In the genomic region with DNA sequence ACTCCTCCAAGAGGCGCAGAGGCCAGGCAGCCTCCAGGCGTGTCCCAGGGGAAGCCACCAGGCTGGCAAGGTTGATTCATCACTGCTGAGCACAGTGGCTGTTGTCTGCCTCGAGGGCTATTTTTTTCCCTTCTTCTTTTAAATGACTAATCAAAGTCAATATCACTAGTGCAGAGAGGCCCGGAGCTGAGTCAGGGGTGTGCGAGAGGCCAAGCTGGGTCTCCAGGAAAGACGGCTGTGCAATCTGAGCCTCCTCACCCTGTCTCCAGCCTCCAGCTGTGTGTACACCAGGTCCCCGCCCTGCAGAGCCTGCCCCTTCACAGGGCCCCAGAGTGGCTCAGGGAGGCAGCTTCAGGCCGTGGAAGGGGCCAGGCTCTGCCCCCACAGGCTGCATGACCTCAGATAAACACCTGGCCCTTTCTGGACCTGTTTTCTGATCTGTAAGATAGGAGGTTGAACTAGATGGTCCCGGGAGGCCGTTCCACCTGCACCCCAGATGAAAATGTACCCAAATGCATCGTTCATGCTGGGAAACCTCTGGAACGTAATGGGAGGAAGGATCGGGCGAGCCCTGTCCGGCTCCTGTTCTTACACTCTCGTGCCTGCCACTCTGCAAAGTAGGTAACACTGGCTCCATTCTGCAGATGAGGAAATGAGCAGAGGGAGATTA, we compare ENCODE assay signal across 8 cellular contexts. TPM values are rescaled to one million over a fixed set of nuclear protein-coding genes. Genes with fewer than 3 reads are reported as not detected.
DNase-seq lines count a peak whose midpoint lies in the region; ATAC-seq and TF ChIP-seq lines count a peak whose summit lies in the region.

No MANE protein-coding gene starts in this region.

- peaks cover 7% of the 10 kb centered on the region for H3K27me3 ChIP-seq in MM.1S (replicated peaks; ENCODE audit: insufficient read depth, low read length)

- ATAC-seq in GM21786 (IDR thresholded peaks at IDR 0.05; ENCODE audit: unreplicated experiment), result peak; percentile 34
- ATAC-seq in activated naive CD8-positive, alpha-beta T cell treated with anti-CD3 and anti-CD28 coated beads, Interleukin-2, amount 50 U/mL, for 24 hours, result peak; percentile 85
- no peak for ATAC-seq in HG03159 (IDR thresholded peaks at IDR 0.05; ENCODE audit: unreplicated experiment)
- no peak for ATAC-seq in HG03565 (IDR thresholded peaks at IDR 0.05; ENCODE audit: unreplicated experiment)

- H3K4me3 Mint-ChIP-seq in activated naive CD8-positive, alpha-beta T cell treated with anti-CD3 and anti-CD28 coated beads, Interleukin-2, amount 50 U/mL, for 24 hours, result no peak overlapping the region

- no peaks in the 10 kb centered on the region for H3K9me2 ChIP-seq in MM.1S (replicated peaks; ENCODE audit: insufficient read depth, low read length)

- no peak overlapping the region for H2AFZ ChIP-seq in MM.1S (ENCODE audit: low read length)

- H3K9ac ChIP-seq in MM.1S (ENCODE audit: low read length), result no peak overlapping the region

- no peaks in the 10 kb centered on the region for H3K4me1 ChIP-seq in MM.1S (ENCODE audit: low read length)

- no peak overlapping the region for H3K27ac ChIP-seq in MM.1S (ENCODE audit: low read length)

- H3K9me3 ChIP-seq in MM.1S (replicated peaks; ENCODE audit: insufficient read depth, low read length), result no peaks in the 10 kb centered on the region

- DNase-seq in 8988T, result peak; percentile 91
- peak; percentile 6 for DNase-seq in NCI-H524 treated with DMSO at 0.1 percent for 48 hours (lab: John Stamatoyannopoulos, UW)
- DNase-seq in activated naive CD8-positive, alpha-beta T cell treated with anti-CD3 and anti-CD28 coated beads, Interleukin-2, amount 50 U/mL, for 24 hours, result peak; percentile 71
- peak; percentile 69 for DNase-seq in mucosa of gallbladder (ENCODE audit: low spot score)
- no peak for DNase-seq in MM.1S

- H3K36me3 Mint-ChIP-seq in activated naive CD8-positive, alpha-beta T cell treated with anti-CD3 and anti-CD28 coated beads, Interleukin-2, amount 50 U/mL, for 24 hours (ENCODE audit: low read depth), result peaks cover 3% of the 10 kb centered on the region

- H3K4me2 ChIP-seq in MM.1S (ENCODE audit: low read depth, low read length), result no peak overlapping the region

- no peaks in the 10 kb centered on the region for H3K36me3 ChIP-seq in MM.1S (replicated peaks; ENCODE audit: insufficient read depth, low read length)

- H4K20me1 ChIP-seq in MM.1S (ENCODE audit: insufficient read depth, low read length), result no peaks in the 10 kb centered on the region

- TF ChIP-seq CTCF in MM.1S (IDR thresholded peaks at IDR 0.05; ENCODE audit: low read length), result no peak

- peaks cover 11% of the 10 kb centered on the region for H3K27me3 Mint-ChIP-seq in activated naive CD8-positive, alpha-beta T cell treated with anti-CD3 and anti-CD28 coated beads, Interleukin-2, amount 50 U/mL, for 24 hours

- 0 out of 2 replicates have a peak, but pooled peaks cover 4% of the 10 kb centered on the region for H3K79me2 ChIP-seq in MM.1S (ENCODE audit: low read length)

- no peak overlapping the region for H3K27ac Mint-ChIP-seq in activated naive CD8-positive, alpha-beta T cell treated with anti-CD3 and anti-CD28 coated beads, Interleukin-2, amount 50 U/mL, for 24 hours

- H3K4me1 Mint-ChIP-seq in activated naive CD8-positive, alpha-beta T cell treated with anti-CD3 and anti-CD28 coated beads, Interleukin-2, amount 50 U/mL, for 24 hours, result peaks cover 37% of the 10 kb centered on the region

- H3K9me3 Mint-ChIP-seq in activated naive CD8-positive, alpha-beta T cell treated with anti-CD3 and anti-CD28 coated beads, Interleukin-2, amount 50 U/mL, for 24 hours, result no peaks in the 10 kb centered on the region

- H3F3A ChIP-seq in MM.1S (ENCODE audit: insufficient read depth, low read length), result no peaks in the 10 kb centered on the region

- no peak overlapping the region for H3K4me3 ChIP-seq in MM.1S (ENCODE audit: low read length)

RNA-seq across cellular contexts. Expression of a gene that starts 3.7 kb away (rescaled TPM):
- total RNA-seq in mucosa of gallbladder, result 33.8 TPM

RNA-seq across cellular contexts. Expression of a gene that starts 22.8 kb away (rescaled TPM):
- 55.8 TPM for total RNA-seq in mucosa of gallbladder

RNA-seq across cellular contexts. Expression of a gene that starts 32.4 kb away (rescaled TPM):
- total RNA-seq in mucosa of gallbladder, result 57.6 TPM

RNA-seq across cellular contexts. Expression of a gene that starts 32.5 kb away (rescaled TPM):
- 15.9 TPM for total RNA-seq in mucosa of gallbladder

RNA-seq across cellular contexts. Expression of a gene that starts 48.2 kb away (rescaled TPM):
- 13.5 TPM for total RNA-seq in mucosa of gallbladder

Comparison
In these comparisons a context has a peak if more than half of its experiments do, and no peak if none do; other contexts are left out.
1. ATAC-seq: peak in GM21786 (single experiment) and activated naive CD8-positive, alpha-beta T cell treated with anti-CD3 and anti-CD28 coated beads, Interleukin-2, amount 50 U/mL, for 24 hours (single experiment); none in HG03159 (single experiment) and HG03565 (single experiment).